In the genomic region with DNA sequence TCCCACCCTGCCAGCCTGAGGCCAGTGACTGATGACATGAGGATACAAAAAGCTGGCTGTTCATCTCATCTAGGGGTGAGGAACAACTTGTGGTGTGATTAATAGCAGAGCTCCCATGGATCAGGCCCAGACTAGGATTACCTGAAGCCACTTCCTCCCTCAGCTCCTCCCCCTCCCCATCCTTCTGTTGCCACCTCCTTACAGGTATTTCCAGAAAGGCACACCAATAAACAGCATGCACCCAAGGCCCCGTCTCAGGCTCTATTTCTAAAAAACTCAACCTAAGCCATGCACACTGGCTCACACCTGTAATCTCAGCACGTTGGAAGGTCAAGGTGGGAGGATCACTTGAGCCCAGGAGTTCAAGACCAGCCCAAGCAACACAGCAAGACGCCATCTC, we compare ENCODE assay signal across 19 cellular contexts.
"Had no signal": no experiment of that assay in that cellular context is flagged by ENCODE, and none has a peak within 500 bp of the region (broad histone marks: within the 10 kb centered on the region; RNA-seq: fewer than 3 reads in every experiment).

No MANE protein-coding gene starts in this region.

- H3K27me3 ChIP-seq: pancreas, stomach, suprapubic skin, tibial nerve had no signal

- H3K36me3 Mint-ChIP-seq: activated naive CD8-positive, alpha-beta T cell treated with anti-CD3 and anti-CD28 coated beads for 36 hours; stimulated activated effector memory CD8-positive, alpha-beta T cell treated with anti-CD3 and anti-CD28 coated beads, Interleukin-12 subunit alpha, Interleukin-12 subunit beta, amount 100 ng/mL, for 72 hours had no signal

- H3K27ac ChIP-seq: cardiac muscle cell, pancreas, stomach, suprapubic skin, tibial nerve, WERI-Rb-1 had no signal

- DNase-seq: activated CD4-positive, alpha-beta T cell treated with anti-CD3 and anti-CD28 coated beads for 1 hour; activated CD4-positive, alpha-beta T cell treated with anti-CD3 and anti-CD28 coated beads, Interleukin-2, amount 50 U/mL, for 1 hour; activated naive CD4-positive, alpha-beta T cell treated with Interleukin-2 at 50 U/mL for 16 hours; activated naive CD8-positive, alpha-beta T cell treated with anti-CD3 and anti-CD28 coated beads for 36 hours; activated T-cell treated with anti-CD3 and anti-CD28 coated beads, Interleukin-2, amount 50 U/mL, for 24 hours; amniotic stem cell; erythroblast; hippocampal formation; left ventricle myocardium superior; pancreas; stimulated activated CD4-positive, alpha-beta T cell treated with anti-CD3 and anti-CD28 coated beads, Interleukin-12 subunit alpha, Interleukin-12 subunit beta, amount 100 ng/mL, for 4 hours; stimulated activated CD4-positive, alpha-beta T cell treated with anti-CD3 and anti-CD28 coated beads, Interleukin-1b, Interleukin-23, amount 100 ng/mL, for 48 hours; stomach; WERI-Rb-1 had no signal

- H3K4me1 Mint-ChIP-seq: activated naive CD8-positive, alpha-beta T cell treated with anti-CD3 and anti-CD28 coated beads for 36 hours; stimulated activated effector memory CD8-positive, alpha-beta T cell treated with anti-CD3 and anti-CD28 coated beads, Interleukin-12 subunit alpha, Interleukin-12 subunit beta, amount 100 ng/mL, for 72 hours had no signal

- ATAC-seq: left ventricle myocardium superior; pancreas; stimulated activated effector memory CD8-positive, alpha-beta T cell treated with anti-CD3 and anti-CD28 coated beads, Interleukin-12 subunit alpha, Interleukin-12 subunit beta, amount 100 ng/mL, for 72 hours had no signal

- H3K36me3 ChIP-seq: cardiac muscle cell, pancreas, stomach, suprapubic skin, tibial nerve, WERI-Rb-1 had no signal

- H3K4me3 Mint-ChIP-seq: activated naive CD8-positive, alpha-beta T cell treated with anti-CD3 and anti-CD28 coated beads for 36 hours; activated T-cell treated with anti-CD3 and anti-CD28 coated beads, Interleukin-2, amount 50 U/mL, for 24 hours; nephron progenitor cell; stimulated activated effector memory CD8-positive, alpha-beta T cell treated with anti-CD3 and anti-CD28 coated beads, Interleukin-12 subunit alpha, Interleukin-12 subunit beta, amount 100 ng/mL, for 72 hours had no signal

- H3K9me3 Mint-ChIP-seq: activated naive CD8-positive, alpha-beta T cell treated with anti-CD3 and anti-CD28 coated beads for 36 hours; activated T-cell treated with anti-CD3 and anti-CD28 coated beads, Interleukin-2, amount 50 U/mL, for 24 hours; stimulated activated effector memory CD8-positive, alpha-beta T cell treated with anti-CD3 and anti-CD28 coated beads, Interleukin-12 subunit alpha, Interleukin-12 subunit beta, amount 100 ng/mL, for 72 hours had no signal

- H3K27me3 Mint-ChIP-seq: activated naive CD8-positive, alpha-beta T cell treated with anti-CD3 and anti-CD28 coated beads for 36 hours; activated T-cell treated with anti-CD3 and anti-CD28 coated beads, Interleukin-2, amount 50 U/mL, for 24 hours had no signal

- H3K9me3 ChIP-seq: pancreas, stomach, suprapubic skin, tibial nerve had no signal

- H3K4me1 ChIP-seq: pancreas, stomach, suprapubic skin, tibial nerve had no signal

- H3K27ac Mint-ChIP-seq: activated naive CD8-positive, alpha-beta T cell treated with anti-CD3 and anti-CD28 coated beads for 36 hours; activated T-cell treated with anti-CD3 and anti-CD28 coated beads, Interleukin-2, amount 50 U/mL, for 24 hours; stimulated activated effector memory CD8-positive, alpha-beta T cell treated with anti-CD3 and anti-CD28 coated beads, Interleukin-12 subunit alpha, Interleukin-12 subunit beta, amount 100 ng/mL, for 72 hours had no signal

- H3K4me3 ChIP-seq: cardiac muscle cell, pancreas, stomach, suprapubic skin, tibial nerve had no signal
